13 cellular contexts compared by ENCODE assay signal in genomic region chr11:11946878-11947277, GRCh38.
"Had no signal": no experiment of that assay in that cellular context is flagged by ENCODE, and none has a peak within 500 bp of the region (broad histone marks: within the 10 kb centered on the region; RNA-seq: fewer than 3 reads in every experiment).

No MANE protein-coding gene starts in this region.

- H3K4me1 ChIP-seq: foreskin keratinocyte, spleen had no signal

- H3K9me3 ChIP-seq: esophagus squamous epithelium, spleen, tibial artery had no signal

- H3K27me3 Mint-ChIP-seq: brain; stimulated activated memory B cell treated with anti-CD40 and anti-IgM and Interleukin-4, amounts not matched to agents 10 μg/mL and 1 μg/mL and 100 μg/mL, for 72 hours had no signal

- ATAC-seq: activated naive CD4-positive, alpha-beta T cell treated with anti-CD3 and anti-CD28 coated beads, Interleukin-2, amount 50 U/mL, for 72 hours; foreskin keratinocyte; stimulated activated memory B cell treated with anti-CD40 and anti-IgM and Interleukin-4, amounts not matched to agents 10 μg/mL and 1 μg/mL and 100 μg/mL, for 72 hours had no signal

- H3K4me1 Mint-ChIP-seq: stimulated activated memory B cell treated with anti-CD40 and anti-IgM and Interleukin-4, amounts not matched to agents 10 μg/mL and 1 μg/mL and 100 μg/mL, for 72 hours had no signal

- H3K27me3 ChIP-seq: dorsolateral prefrontal cortex, esophagus squamous epithelium, foreskin keratinocyte, spleen, tibial artery had no signal

- H3K27ac ChIP-seq: esophagus squamous epithelium, foreskin keratinocyte, spleen, tibial artery had no signal

- H3K9me3 Mint-ChIP-seq: activated naive CD4-positive, alpha-beta T cell treated with anti-CD3 and anti-CD28 coated beads, Interleukin-2, amount 50 U/mL, for 72 hours; brain; stimulated activated memory B cell treated with anti-CD40 and anti-IgM and Interleukin-4, amounts not matched to agents 10 μg/mL and 1 μg/mL and 100 μg/mL, for 72 hours had no signal

- H3K4me3 Mint-ChIP-seq: brain; stimulated activated memory B cell treated with anti-CD40 and anti-IgM and Interleukin-4, amounts not matched to agents 10 μg/mL and 1 μg/mL and 100 μg/mL, for 72 hours had no signal

- DNase-seq: activated CD4-positive, alpha-beta T cell treated with anti-CD3 and anti-CD28 coated beads, Interleukin-2, amount 50 U/mL, for 1 hour; activated effector memory CD4-positive, alpha-beta T cell treated with Interleukin-2 at 50 U/mL for 16 hours; dorsolateral prefrontal cortex; esophagus squamous epithelium; islet precursor cell; spleen; stimulated activated CD4-positive, alpha-beta T cell treated with anti-CD3 and anti-CD28 coated beads, Interleukin-1b, Interleukin-23, amount 100 ng/mL, for 48 hours; T-helper 2 cell; tibial artery had no signal

- H3K4me3 ChIP-seq: dorsolateral prefrontal cortex, esophagus squamous epithelium, spleen, tibial artery had no signal

- H3K27ac Mint-ChIP-seq: stimulated activated memory B cell treated with anti-CD40 and anti-IgM and Interleukin-4, amounts not matched to agents 10 μg/mL and 1 μg/mL and 100 μg/mL, for 72 hours had no signal
